In the genomic region with DNA sequence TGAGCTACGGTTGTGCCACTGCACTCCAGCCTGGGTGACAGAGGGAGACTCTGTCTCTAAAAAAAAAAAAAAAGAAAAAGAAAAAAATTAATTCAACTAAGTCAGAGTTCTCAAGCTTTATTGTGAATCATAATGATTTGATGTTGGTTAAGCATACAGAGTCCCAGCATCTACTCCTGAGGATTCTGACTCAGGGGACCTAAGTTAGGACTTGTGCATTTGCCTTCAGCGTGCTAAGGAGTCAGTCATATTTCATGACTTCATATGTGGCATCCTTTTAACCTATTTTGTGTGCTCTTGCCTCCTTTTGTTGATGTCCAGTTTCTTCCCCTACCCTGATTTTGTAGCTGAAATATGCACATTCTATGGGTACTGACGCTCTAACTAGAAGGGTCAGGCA, we compare ENCODE assay signal across 21 cellular contexts. TPM values are rescaled to one million over a fixed set of nuclear protein-coding genes. Genes with fewer than 3 reads are reported as not detected.
DNase-seq lines count a peak whose midpoint lies in the region; FAIRE-seq and TF ChIP-seq lines count a peak whose summit lies in the region.
"Had no signal": no experiment of that assay in that cellular context is flagged by ENCODE, and none has a peak within 500 bp of the region (broad histone marks: within the 10 kb centered on the region; RNA-seq: fewer than 3 reads in every experiment).

No MANE protein-coding gene starts in this region.

- DNase-seq in GM23248 (peak; percentile 24), bronchial epithelial cell (ENCODE audit: low read depth) (peak; percentile 95), keratinocyte (ENCODE audit: low read depth, low spot score) (no peak), NCI-H1092 treated with DMSO at 0.1 percent for 48 hours (lab: John Stamatoyannopoulos, UW) (no peak), NCI-H187 (lab: John Stamatoyannopoulos, UW) (no peak), NCI-H1105 (lab: John Stamatoyannopoulos, UW) (no peak)
- DNase-seq: ACHN; AML-193; Caco-2; CD4-positive, alpha-beta T cell; GOT3; HFFc6 had no signal

- H3K4me2 ChIP-seq in GM23248 (ENCODE audit: unreplicated experiment) (no peak overlapping the region), keratinocyte (ENCODE audit: control insufficient read depth, extremely low read depth, insufficient read depth, low read depth, low read length) (no peak overlapping the region)

- H3K27me3 ChIP-seq in GM23248 (replicated peaks; ENCODE audit: insufficient read depth) (no peaks in the 10 kb centered on the region), bronchial epithelial cell (ENCODE audit: control insufficient read depth, insufficient read depth, low read length) (no peaks in the 10 kb centered on the region), keratinocyte (ENCODE audit: control insufficient read depth, extremely low read depth, insufficient read depth, low read length) (no peaks in the 10 kb centered on the region), skeletal muscle tissue (ENCODE audit: control insufficient read depth in 3 of 3, insufficient read depth in 3 of 3, low read length in 3 of 3) (no peaks in the 10 kb centered on the region)

- H3K9ac ChIP-seq in GM23248 (no peak overlapping the region), keratinocyte (ENCODE audit: control insufficient read depth, extremely low read depth, insufficient read depth, low read length) (no peak overlapping the region), skeletal muscle tissue (ENCODE audit: low read depth in 1 of 3, low read length in 3 of 3) (peak overlapping the region in 2 of 3 donors; percentile 26 to 100)

- H3K36me3 ChIP-seq in GM23248 (ENCODE audit: low read depth) (no peaks in the 10 kb centered on the region), bronchial epithelial cell (ENCODE audit: control insufficient read depth, insufficient read depth, low read length) (no peaks in the 10 kb centered on the region), keratinocyte (ENCODE audit: control insufficient read depth in 2 of 2, extremely low read depth in 1 of 2, insufficient read depth in 2 of 2, low read length in 2 of 2) (no peaks in the 10 kb centered on the region), skeletal muscle tissue (ENCODE audit: control insufficient read depth in 3 of 3, insufficient read depth in 3 of 3, low read length in 3 of 3) (peaks cover 4 to 7% (median 5%) of the 10 kb centered on the region in 3 donors)

- H4K20me1 ChIP-seq in GM23248 (ENCODE audit: insufficient read depth) (no peaks in the 10 kb centered on the region), keratinocyte (ENCODE audit: control insufficient read depth, extremely low read depth, insufficient read depth, low read length) (no peaks in the 10 kb centered on the region)

- no peaks in the 10 kb centered on the region for H3K9me3 ChIP-seq in GM23248 (ENCODE audit: low read depth)
- H3K9me3 ChIP-seq in keratinocyte (ENCODE audit: control insufficient read depth, low read depth, low read length) = no peaks in the 10 kb centered on the region
- H3K9me3 ChIP-seq in skeletal muscle tissue (ENCODE audit: control insufficient read depth in 3 of 3, low read length in 3 of 3) = no peaks in the 10 kb centered on the region
- H3K9me3 ChIP-seq: Caco-2 had no signal

- no peaks in the 10 kb centered on the region for H3F3A ChIP-seq in GM23248 (ENCODE audit: insufficient read depth)

- H3K4me3 ChIP-seq in GM23248 (no peak overlapping the region), bronchial epithelial cell (ENCODE audit: low read depth, low read length) (no peak overlapping the region), keratinocyte (ENCODE audit: control insufficient read depth in 2 of 3, extremely low read depth in 1 of 3, insufficient read depth in 2 of 3, low read depth in 1 of 3, low read length in 3 of 3) (no peak overlapping the region), skeletal muscle tissue (ENCODE audit: low read length in 3 of 3) (peak overlapping the region in 2 of 3 donors; percentile 34 to 53)

- H3K4me1 ChIP-seq in GM23248 (ENCODE audit: insufficient read depth) (no peaks in the 10 kb centered on the region), keratinocyte (ENCODE audit: control insufficient read depth, extremely low read depth, insufficient read depth, low read length) (peaks cover 14% of the 10 kb centered on the region), skeletal muscle tissue (ENCODE audit: control insufficient read depth in 3 of 3, insufficient read depth in 3 of 3, low read length in 3 of 3) (peaks cover 48 to 77% (median 61%) of the 10 kb centered on the region in 3 donors)
- H3K4me1 ChIP-seq: Caco-2 had no signal

- TF ChIP-seq CTCF in bronchial epithelial cell (IDR thresholded peaks at IDR 0.05; ENCODE audit: insufficient read depth, low read length, severe bottlenecking) (no peak), keratinocyte (optimal IDR thresholded peaks at IDR 0.05 in 1 of 3, IDR thresholded peaks at IDR 0.05 in 1 of 3, conservative IDR thresholded peaks at IDR 0.05 in 1 of 3; ENCODE audit: extremely low read depth in 1 of 3, insufficient read depth in 2 of 3, low read length in 3 of 3) (no peak)

- no peak overlapping the region for H3K27ac ChIP-seq in GM23248
- H3K27ac ChIP-seq in keratinocyte (ENCODE audit: control insufficient read depth, insufficient read depth, low read length) = no peak overlapping the region
- H3K27ac ChIP-seq in skeletal muscle tissue (ENCODE audit: low read depth, low read length) = peak overlapping the region; percentile 8
- H3K27ac ChIP-seq: C4-2B had no signal

- dilution Hi-C loops in keratinocyte (cut with MboI; ENCODE audit: extremely low pct_ligation_motif_present, low sequenced_read_pairs) = no loop called here

- WGBS in GM23248 (ENCODE audit: low coverage in 1 of 2, low lambda C conversion rate in 2 of 2, missing lambda C conversion rate in 2 of 2), 2 experiments = 82 to 90% methylated on average over 3 of the region's 3 CpGs

- H3K9me2 ChIP-seq in GM23248 (ENCODE audit: insufficient read depth) = no peaks in the 10 kb centered on the region

- H2AFZ ChIP-seq in GM23248 = no peak overlapping the region
- no peak overlapping the region for H2AFZ ChIP-seq in keratinocyte (ENCODE audit: control insufficient read depth, low read length)

- in situ Hi-C loops in GM23248 (cut with MboI) = no loop called here

- H3K9me1 ChIP-seq in keratinocyte (ENCODE audit: control insufficient read depth, extremely low read depth, insufficient read depth, low read length) = no peaks in the 10 kb centered on the region

- FAIRE-seq in bronchial epithelial cell (lab: Jason Lieb, UNC) (no peak), keratinocyte (lab: Jason Lieb, UNC) (peak; percentile 74)
- FAIRE-seq: A204.1, D721Med, G401.6, GM12892, GM18507, HepG2 had no signal

- H3K79me2 ChIP-seq in GM23248 (ENCODE audit: insufficient read depth) = no peaks in the 10 kb centered on the region
- no peaks in the 10 kb centered on the region for H3K79me2 ChIP-seq in keratinocyte (ENCODE audit: control insufficient read depth, insufficient read depth, low read length)

RNA-seq across cellular contexts. Expression of gene MYOZ3, which starts 2.9 kb away (rescaled TPM):
- total RNA-seq in GM23248 (2014; rRNA removed; shearing (Covaris generic)) = 0.13 and 0.32 TPM in 2 replicates
- polyA plus RNA-seq in GM23248 (2016; fragmentation: Nextera tagmentation; extraction: Ambion mirVana) (0.18 and 0.71 TPM in 2 replicates), keratinocyte (0.03 to 0.05 TPM in 2 of 3 replicates, not detected in the other)
- total RNA-seq in bronchial epithelial cell (not detected in 2 replicates), skeletal muscle tissue (4.7 TPM)
- polyA plus RNA-seq in keratinocyte (2011; ENCODE audit: low read depth) = not detected
- polyA plus RNA-seq in keratinocyte (2011; cell fraction: cytosol; rRNA removed) = 0.02 TPM in 1 of 2 replicates, not detected in the other
- polyA plus RNA-seq in keratinocyte (2011; cell fraction: nucleus; rRNA removed) = 0.06 and 0.21 TPM in 2 replicates
- polyA plus RNA-seq in keratinocyte (2012; ENCODE audit: low replicate concordance) = 0.03 and 0.17 TPM in 2 replicates
- polyA minus RNA-seq in keratinocyte = 0.26 TPM in 1 of 3 replicates, not detected in the others
- not detected for polyA minus RNA-seq in keratinocyte (2011; cell fraction: cytosol; rRNA and poly(A)+ RNA removed)
- polyA minus RNA-seq in keratinocyte (2011; cell fraction: nucleus; rRNA and poly(A)+ RNA removed) = not detected in 2 replicates
- total RNA-seq: Caco-2; CD4-positive, alpha-beta T cell; HepG2 had no signal
- polyA plus RNA-seq: IgD-negative memory B cell had no signal

RNA-seq across cellular contexts. Expression of gene SYNPO, which starts 23.5 kb away (rescaled TPM):
- 6.1 and 7.7 TPM in 2 replicates for total RNA-seq in GM23248 (2014; rRNA removed; shearing (Covaris generic))
- polyA plus RNA-seq in GM23248 (2016; fragmentation: Nextera tagmentation; extraction: Ambion mirVana) = 5.6 and 6.3 TPM in 2 replicates
- 1.3 and 2.2 TPM in 2 replicates for total RNA-seq in bronchial epithelial cell
- polyA plus RNA-seq in keratinocyte = 6.0 to 11.2 TPM (median 10.7 TPM) in 3 replicates
- polyA plus RNA-seq in keratinocyte (2011; ENCODE audit: low read depth) = 1.3 TPM
- 25.4 and 30.0 TPM in 2 replicates for polyA plus RNA-seq in keratinocyte (2011; cell fraction: cytosol; rRNA removed)
- polyA plus RNA-seq in keratinocyte (2011; cell fraction: nucleus; rRNA removed) = 33.8 and 34.5 TPM in 2 replicates
- 6.1 and 27.4 TPM in 2 replicates for polyA plus RNA-seq in keratinocyte (2012; ENCODE audit: low replicate concordance)
- polyA minus RNA-seq in keratinocyte = 9.0 to 78.1 TPM (median 23.8 TPM) in 3 replicates
- 23.2 TPM for polyA minus RNA-seq in keratinocyte (2011; cell fraction: cytosol; rRNA and poly(A)+ RNA removed)
- 11.4 and 16.4 TPM in 2 replicates for polyA minus RNA-seq in keratinocyte (2011; cell fraction: nucleus; rRNA and poly(A)+ RNA removed)
- total RNA-seq in skeletal muscle tissue = 6.3 TPM

RNA-seq across cellular contexts. Expression of gene RBM22, which starts 36.9 kb away (rescaled TPM):
- total RNA-seq in GM23248 (2014; rRNA removed; shearing (Covaris generic)) = 24.6 and 25.8 TPM in 2 replicates
- polyA plus RNA-seq in GM23248 (2016; fragmentation: Nextera tagmentation; extraction: Ambion mirVana) (35.5 and 36.7 TPM in 2 replicates), keratinocyte (26.2 to 52.4 TPM (median 34.7 TPM) in 3 replicates)
- total RNA-seq in bronchial epithelial cell (13.7 and 16.4 TPM in 2 replicates), skeletal muscle tissue (18.8 TPM)
- polyA plus RNA-seq in keratinocyte (2011; ENCODE audit: low read depth) = 14.5 TPM
- polyA plus RNA-seq in keratinocyte (2011; cell fraction: cytosol; rRNA removed) = 25.8 and 36.0 TPM in 2 replicates
- polyA plus RNA-seq in keratinocyte (2011; cell fraction: nucleus; rRNA removed) = 45.2 and 60.3 TPM in 2 replicates
- polyA plus RNA-seq in keratinocyte (2012; ENCODE audit: low replicate concordance) = 30.2 and 31.3 TPM in 2 replicates
- 15.3 to 29.9 TPM (median 20.9 TPM) in 3 replicates for polyA minus RNA-seq in keratinocyte
- polyA minus RNA-seq in keratinocyte (2011; cell fraction: cytosol; rRNA and poly(A)+ RNA removed) = 17.8 TPM
- polyA minus RNA-seq in keratinocyte (2011; cell fraction: nucleus; rRNA and poly(A)+ RNA removed) = 15.5 and 23.2 TPM in 2 replicates

Comparison
In these comparisons a context has a peak if more than half of its experiments do, and no peak if none do; other contexts are left out.
1. DNase-seq: peak in GM23248 (single experiment) and bronchial epithelial cell (single experiment); none in keratinocyte (single experiment), NCI-H1092 treated with DMSO at 0.1 percent for 48 hours (single experiment), NCI-H187 (0 of 2) and NCI-H1105 (single experiment).
2. H3K4me3 ChIP-seq: peak in skeletal muscle tissue (2 of 3); none in GM23248 (single experiment), bronchial epithelial cell (single experiment) and keratinocyte (0 of 3).
3. H3K9ac ChIP-seq: peak in skeletal muscle tissue (2 of 3); none in GM23248 (single experiment) and keratinocyte (single experiment).